In genomic region chr13:49323344-49323743, GRCh38 we compare ENCODE assay signal across 6 cellular contexts.
"Had no signal": no experiment of that assay in that cellular context is flagged by ENCODE, and none has a peak within 500 bp of the region (broad histone marks: within the 10 kb centered on the region; RNA-seq: fewer than 3 reads in every experiment).

No MANE protein-coding gene starts in this region.

- H3K36me3 Mint-ChIP-seq: IgD-negative memory B cell had no signal

- H3K4me3 Mint-ChIP-seq: IgD-negative memory B cell had no signal

- DNase-seq: KBM-7, KG1 had no signal

- H3K9me3 Mint-ChIP-seq: IgD-negative memory B cell had no signal

- H3K4me3 ChIP-seq: K562 had no signal

- H3K27ac ChIP-seq: HL-60 had no signal

- H3K27ac Mint-ChIP-seq: IgD-negative memory B cell had no signal

- H3K27me3 Mint-ChIP-seq: IgD-negative memory B cell had no signal

- ATAC-seq: HepG2, K562 had no signal
